In the genomic region with DNA sequence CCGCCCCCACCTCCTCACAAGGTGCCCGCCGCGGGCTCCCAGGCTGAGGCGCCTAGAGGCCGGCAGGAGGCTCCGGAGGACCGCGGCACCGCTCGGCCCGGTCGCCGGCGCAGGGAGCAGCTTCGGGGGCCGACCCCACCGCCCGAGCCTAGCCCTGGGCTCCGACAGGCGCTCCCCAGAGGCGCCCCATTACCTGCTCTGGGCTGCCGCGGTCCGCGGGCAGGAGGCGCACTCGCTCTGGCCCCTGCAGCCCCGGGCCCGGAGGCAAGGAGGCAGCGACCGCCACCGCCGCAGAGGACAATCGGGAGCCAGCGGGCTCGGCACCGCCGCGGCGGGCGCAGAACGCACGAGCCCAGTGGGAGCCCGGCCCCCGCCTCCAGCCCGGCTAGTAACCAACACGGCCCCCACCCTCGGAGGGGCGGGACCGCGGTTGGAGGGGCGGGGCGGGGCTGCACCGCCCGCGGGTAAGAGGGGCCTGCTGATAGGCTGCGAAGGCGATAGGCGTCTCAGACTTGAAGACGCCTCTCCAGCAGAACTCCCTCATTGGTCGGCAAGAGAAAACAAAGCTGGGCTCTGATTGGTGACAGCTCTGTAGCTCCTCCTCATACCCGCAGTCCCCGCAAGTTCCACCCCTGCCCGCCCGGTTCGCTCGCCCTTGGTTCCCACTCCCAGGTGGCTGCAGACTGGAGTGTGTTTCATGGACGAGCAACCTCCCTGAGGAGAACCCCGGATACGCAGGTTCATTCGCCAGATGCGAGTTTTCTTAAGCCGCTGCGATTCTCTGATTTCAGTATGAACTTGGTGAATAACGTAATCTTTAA, we compare ENCODE assay signal across 8 cellular contexts. TPM values are rescaled to one million over a fixed set of nuclear protein-coding genes. Genes with fewer than 3 reads are reported as not detected.
DNase-seq lines count a peak whose midpoint lies in the region; ATAC-seq and TF ChIP-seq lines count a peak whose summit lies in the region.

A gene (minus strand): TSS at position 397 of the 821 bp plus-strand sequence. CDS start 64,460 bp downstream, outside the sequence.

- no peaks in the 10 kb centered on the region for H3K9me2 ChIP-seq in PC-9 (ENCODE audit: insufficient read depth)

- H4K20me1 ChIP-seq in PC-9 (ENCODE audit: insufficient read depth): no peaks in the 10 kb centered on the region

- peak within 1 kb of the TSS; percentile 79 for H2AFZ ChIP-seq in PC-9

- H3K27ac ChIP-seq in PC-9: no peak within 1 kb of the TSS
- peak within 1 kb of the TSS; percentile 82 to 93 for H3K27ac ChIP-seq in esophagus (ENCODE audit: low read depth in 2 of 2, low read length in 1 of 2)

- H3K9me3 ChIP-seq in PC-9 (ENCODE audit: insufficient read depth, low read depth): no peaks in the 10 kb centered on the region
- H3K9me3 ChIP-seq in esophagus (ENCODE audit: control insufficient read depth in 2 of 2, insufficient read depth in 1 of 2, low read depth in 1 of 2, low read length in 1 of 2): no peaks in the 10 kb centered on the region

- BruUV-seq in PC-9 (replicated peaks; lab: Mats Ljungman, UMichigan): no TSS peak

- H3K36me3 ChIP-seq in PC-9 (ENCODE audit: low read depth) (no peaks in the 10 kb centered on the region), esophagus (ENCODE audit: control insufficient read depth in 2 of 2, insufficient read depth in 2 of 2, low read length in 1 of 2) (no peaks in the 10 kb centered on the region)

- POLR2A ChIA-PET in PC-9 (lab: Charles Lee; ENCODE audit: unreplicated experiment): no interaction called here

- WGBS in esophagus, 2 donors: 0 to 1% methylated on average over 67 to 76 of the region's 76 CpGs

- H3K4me1 ChIP-seq in PC-9 (replicated peaks; ENCODE audit: insufficient read depth) (no peaks in the 10 kb centered on the region), esophagus (ENCODE audit: control insufficient read depth in 2 of 2, insufficient read depth in 2 of 2, low read length in 1 of 2) (no peaks in the 10 kb centered on the region)

- TF ChIP-seq CTCF in PC-9 (conservative IDR thresholded peaks at IDR 0.05): no peak; the same call in 1 of the 2 replicates

- H3K4me2 ChIP-seq in PC-9: peak within 1 kb of the TSS; percentile 89

- H3K36me3 Mint-ChIP-seq in activated T-cell treated with anti-CD3 and anti-CD28 coated beads, Interleukin-2, amount 50 U/mL, for 4 hours (ENCODE audit: insufficient read depth): no peaks in the 10 kb centered on the region

- DNase-seq in DMS53 (lab: John Stamatoyannopoulos, UW) (peak; percentile 99), KG1 (lab: John Stamatoyannopoulos, UW) (peak; percentile 22), PC-9 (peak; percentile 85 to 90), mucosa of gallbladder (ENCODE audit: low spot score) (peak; percentile 97)
- DNase-seq in activated T-cell treated with anti-CD3 and anti-CD28 coated beads, Interleukin-2, amount 50 U/mL, for 4 hours: peak; percentile 94
- DNase-seq in stimulated activated CD8-positive, alpha-beta memory T cell treated with anti-CD3 and anti-CD28 coated beads, Interleukin-4, amount 100 ng/mL, for 1 hour (ENCODE audit: low read depth in 2 of 2, low spot score in 1 of 2): peak; percentile 89 to 91

- H3K4me3 Mint-ChIP-seq in activated T-cell treated with anti-CD3 and anti-CD28 coated beads, Interleukin-2, amount 50 U/mL, for 4 hours: peak within 1 kb of the TSS; percentile 91

- no peaks in the 10 kb centered on the region for H3K27me3 Mint-ChIP-seq in activated T-cell treated with anti-CD3 and anti-CD28 coated beads, Interleukin-2, amount 50 U/mL, for 4 hours (ENCODE audit: low read depth)

- H3K9me3 Mint-ChIP-seq in activated T-cell treated with anti-CD3 and anti-CD28 coated beads, Interleukin-2, amount 50 U/mL, for 4 hours: no peaks in the 10 kb centered on the region

- CTCF ChIA-PET in PC-9 (lab: Charles Lee): interaction anchor here (0.9 kb wide), 1 partner anchor 91 kb away, joined by 4 read pairs; no protein-coding TSS in a partner anchor

- H3K27me3 ChIP-seq in PC-9 (ENCODE audit: insufficient read depth, low read depth) (peaks cover 30% of the 10 kb centered on the region; the same call in 1 of the 2 replicates), esophagus (ENCODE audit: control insufficient read depth in 1 of 2, insufficient read depth in 2 of 2, low read length in 2 of 2) (no peaks in the 10 kb centered on the region)

- no peaks in the 10 kb centered on the region for H3F3A ChIP-seq in PC-9 (ENCODE audit: insufficient read depth, low read depth)

- ATAC-seq in GM21786 (IDR thresholded peaks at IDR 0.05; ENCODE audit: unreplicated experiment): peak; percentile 100
- ATAC-seq in activated T-cell treated with anti-CD3 and anti-CD28 coated beads, Interleukin-2, amount 50 U/mL, for 4 hours: peak; percentile 94 to 96

- no peaks in the 10 kb centered on the region for H3K79me2 ChIP-seq in PC-9 (ENCODE audit: low read depth)

- peaks cover 53% of the 10 kb centered on the region for H3K4me1 Mint-ChIP-seq in activated T-cell treated with anti-CD3 and anti-CD28 coated beads, Interleukin-2, amount 50 U/mL, for 4 hours (ENCODE audit: low read depth)

- intact Hi-C loops in PC-9 (cut with micrococcal nuclease; ENCODE audit: unreplicated experiment): no loop called here

- H3K4me3 ChIP-seq in PC-9 (peak within 1 kb of the TSS; percentile 79), esophagus (ENCODE audit: low read depth in 1 of 2, low read length in 2 of 2) (peak within 1 kb of the TSS; percentile 70 to 97)

RNA-seq across cellular contexts. Expression of the gene that starts here (rescaled TPM):
- 0.35 and 0.55 TPM in 2 replicates for total RNA-seq in PC-9 (2021)
- 1 to 10 TPM; 1.9 to 3.2 (median 2.9) TPM for total RNA-seq in activated T-cell treated with anti-CD3 and anti-CD28 coated beads, Interleukin-2, amount 50 U/mL, for 4 hours
- polyA plus RNA-seq in esophagus: 10 to 100 TPM; 11.1 to 19.7 TPM
- total RNA-seq in mucosa of gallbladder: 47.5 TPM

Comparison
In these comparisons a context has a peak if more than half of its experiments do, and no peak if none do; other contexts are left out.
1. RNA of the gene that starts here (total RNA-seq): 47.5 TPM in mucosa of gallbladder (single experiment); 1.9 to 3.2 TPM in activated T-cell treated with anti-CD3 and anti-CD28 coated beads, Interleukin-2, amount 50 U/mL, for 4 hours and 0.35 to 0.55 TPM in PC-9; every median in the first group is over 10 times any median in the second.
2. Peak in DNase-seq, H3K4me3 ChIP-seq and H3K4me2 ChIP-seq in PC-9; RNA of the gene not detected or under 1 TPM.
3. DNase-seq: peak in every context shown above with its lines; median percentile 99 in DMS53; 97 in mucosa of gallbladder; 94 in activated T-cell treated with anti-CD3 and anti-CD28 coated beads, Interleukin-2, amount 50 U/mL, for 4 hours; 90 in stimulated activated CD8-positive, alpha-beta memory T cell treated with anti-CD3 and anti-CD28 coated beads, Interleukin-4, amount 100 ng/mL, for 1 hour; 88 in PC-9; 22 in KG1.